ENCODE assay signal across 1 cellular context in the genomic region with DNA sequence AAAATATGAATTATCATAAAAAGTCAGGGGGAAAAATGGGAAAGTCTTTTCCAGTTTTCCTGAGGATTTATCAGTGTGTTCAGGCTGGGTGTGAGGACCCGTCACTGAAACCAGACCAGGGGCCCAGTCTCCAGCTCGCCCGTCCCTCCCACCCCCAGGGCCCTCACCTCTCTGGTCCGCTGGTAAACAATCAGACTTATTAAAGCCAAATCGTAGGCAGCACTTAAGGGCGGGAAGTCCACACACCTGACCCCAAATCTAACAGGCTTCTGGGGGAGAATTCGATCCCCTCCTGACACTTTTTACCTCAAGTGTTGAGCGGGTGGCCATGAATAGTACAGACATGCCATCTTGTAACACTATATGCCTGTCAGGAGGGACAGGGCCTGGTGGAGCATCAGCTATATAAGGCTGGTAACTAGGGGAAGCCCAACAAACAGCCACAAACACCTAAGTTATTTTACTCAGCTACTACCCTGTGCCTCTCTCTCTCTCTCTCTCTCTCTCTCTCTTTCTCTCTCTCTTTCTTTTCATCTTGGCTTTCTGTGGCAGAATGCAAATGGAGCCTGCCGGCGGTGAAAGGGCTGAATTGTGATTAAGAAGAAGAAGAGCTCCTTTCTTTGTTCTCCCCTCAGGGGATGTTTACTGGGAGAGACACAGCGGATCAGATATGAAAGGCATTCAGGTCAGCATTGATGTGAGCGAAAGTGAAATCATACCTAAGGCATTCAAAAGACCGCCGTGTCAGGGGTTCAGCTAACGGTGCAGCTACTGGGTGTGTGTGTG.
A peak's percentile ranks its signal among the peaks of the same experiment; 100 is the strongest.
TF ChIP-seq lines count a peak whose summit lies in the region.

No MANE protein-coding gene starts in this region.

TF ChIP-seq in GM12878, 131 proteins besides CTCF, POLR2A, EP300 and RAD21 (continued from another document and continues in another):
- TF ChIP-seq RBBP5 (conservative IDR thresholded peaks at IDR 0.05) (no peak), FOXM1 (IDR thresholded peaks at IDR 0.05; ENCODE audit: low read depth, low read length) (no peak), CREB1 (IDR thresholded peaks at IDR 0.05; ENCODE audit: low read depth) (no peak), ASH2L (IDR thresholded peaks at IDR 0.05; ENCODE audit: borderline replicate concordance, low read depth) (no peak), RFX5 (IDR thresholded peaks at IDR 0.05; ENCODE audit: low read depth, low read length) (no peak), IRF4 (IDR thresholded peaks at IDR 0.05; ENCODE audit: low read depth, low read length) (0 out of 2 replicates have a peak, but pooled peaks have one; percentile 33), HCFC1 (IDR thresholded peaks at IDR 0.05; ENCODE audit: low read length) (no peak), EED (IDR thresholded peaks at IDR 0.05; ENCODE audit: low read depth) (no peak), YY1 (IDR thresholded peaks at IDR 0.05; ENCODE audit: low read depth, low read length) (peak; percentile 11; the same call in 1 of the 2 replicates), MXI1 (IDR thresholded peaks at IDR 0.05; ENCODE audit: low read depth, low read length) (no peak), CBX3 (IDR thresholded peaks at IDR 0.05; ENCODE audit: borderline replicate concordance, low read depth) (no peak), ZNF622 (IDR thresholded peaks at IDR 0.05) (no peak), NFXL1 (IDR thresholded peaks at IDR 0.05; ENCODE audit: borderline replicate concordance) (no peak), ZBED1 (IDR thresholded peaks at IDR 0.05; ENCODE audit: borderline replicate concordance) (no peak), GATAD2B (conservative IDR thresholded peaks at IDR 0.05; ENCODE audit: low read depth) (no peak), MYB (IDR thresholded peaks at IDR 0.05; ENCODE audit: borderline replicate concordance, low read depth, low read length) (no peak), RCOR1 (conservative IDR thresholded peaks at IDR 0.05; ENCODE audit: low read depth, low read length) (0 out of 2 replicates have a peak, but pooled peaks have one; percentile 40), NR2C1 (IDR thresholded peaks at IDR 0.05) (no peak), SUZ12 (IDR thresholded peaks at IDR 0.05; ENCODE audit: unreplicated experiment) (no peak), CHD1 (IDR thresholded peaks at IDR 0.05; ENCODE audit: low read depth, low read length) (no peak), BHLHE40 (IDR thresholded peaks at IDR 0.05; ENCODE audit: borderline replicate concordance in 1 of 2, low read depth in 2 of 2, low read length in 1 of 2) (no peak), WRNIP1 (IDR thresholded peaks at IDR 0.05; ENCODE audit: borderline replicate concordance, low read depth, low read length) (no peak), MTA2 (IDR thresholded peaks at IDR 0.05; ENCODE audit: low read depth) (peak; percentile 49; the same call in 1 of the 2 replicates), EZH2 (IDR thresholded peaks at IDR 0.05; ENCODE audit: borderline replicate concordance, control insufficient read depth, low read depth, low read length) (no peak)
- TF ChIP-seq, protein P1, sequence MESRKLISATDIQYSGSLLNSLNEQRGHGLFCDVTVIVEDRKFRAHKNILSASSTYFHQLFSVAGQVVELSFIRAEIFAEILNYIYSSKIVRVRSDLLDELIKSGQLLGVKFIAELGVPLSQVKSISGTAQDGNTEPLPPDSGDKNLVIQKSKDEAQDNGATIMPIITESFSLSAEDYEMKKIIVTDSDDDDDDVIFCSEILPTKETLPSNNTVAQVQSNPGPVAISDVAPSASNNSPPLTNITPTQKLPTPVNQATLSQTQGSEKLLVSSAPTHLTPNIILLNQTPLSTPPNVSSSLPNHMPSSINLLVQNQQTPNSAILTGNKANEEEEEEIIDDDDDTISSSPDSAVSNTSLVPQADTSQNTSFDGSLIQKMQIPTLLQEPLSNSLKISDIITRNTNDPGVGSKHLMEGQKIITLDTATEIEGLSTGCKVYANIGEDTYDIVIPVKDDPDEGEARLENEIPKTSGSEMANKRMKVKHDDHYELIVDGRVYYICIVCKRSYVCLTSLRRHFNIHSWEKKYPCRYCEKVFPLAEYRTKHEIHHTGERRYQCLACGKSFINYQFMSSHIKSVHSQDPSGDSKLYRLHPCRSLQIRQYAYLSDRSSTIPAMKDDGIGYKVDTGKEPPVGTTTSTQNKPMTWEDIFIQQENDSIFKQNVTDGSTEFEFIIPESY (IDR thresholded peaks at IDR 0.05) = no peak
- TF ChIP-seq, protein P2, sequence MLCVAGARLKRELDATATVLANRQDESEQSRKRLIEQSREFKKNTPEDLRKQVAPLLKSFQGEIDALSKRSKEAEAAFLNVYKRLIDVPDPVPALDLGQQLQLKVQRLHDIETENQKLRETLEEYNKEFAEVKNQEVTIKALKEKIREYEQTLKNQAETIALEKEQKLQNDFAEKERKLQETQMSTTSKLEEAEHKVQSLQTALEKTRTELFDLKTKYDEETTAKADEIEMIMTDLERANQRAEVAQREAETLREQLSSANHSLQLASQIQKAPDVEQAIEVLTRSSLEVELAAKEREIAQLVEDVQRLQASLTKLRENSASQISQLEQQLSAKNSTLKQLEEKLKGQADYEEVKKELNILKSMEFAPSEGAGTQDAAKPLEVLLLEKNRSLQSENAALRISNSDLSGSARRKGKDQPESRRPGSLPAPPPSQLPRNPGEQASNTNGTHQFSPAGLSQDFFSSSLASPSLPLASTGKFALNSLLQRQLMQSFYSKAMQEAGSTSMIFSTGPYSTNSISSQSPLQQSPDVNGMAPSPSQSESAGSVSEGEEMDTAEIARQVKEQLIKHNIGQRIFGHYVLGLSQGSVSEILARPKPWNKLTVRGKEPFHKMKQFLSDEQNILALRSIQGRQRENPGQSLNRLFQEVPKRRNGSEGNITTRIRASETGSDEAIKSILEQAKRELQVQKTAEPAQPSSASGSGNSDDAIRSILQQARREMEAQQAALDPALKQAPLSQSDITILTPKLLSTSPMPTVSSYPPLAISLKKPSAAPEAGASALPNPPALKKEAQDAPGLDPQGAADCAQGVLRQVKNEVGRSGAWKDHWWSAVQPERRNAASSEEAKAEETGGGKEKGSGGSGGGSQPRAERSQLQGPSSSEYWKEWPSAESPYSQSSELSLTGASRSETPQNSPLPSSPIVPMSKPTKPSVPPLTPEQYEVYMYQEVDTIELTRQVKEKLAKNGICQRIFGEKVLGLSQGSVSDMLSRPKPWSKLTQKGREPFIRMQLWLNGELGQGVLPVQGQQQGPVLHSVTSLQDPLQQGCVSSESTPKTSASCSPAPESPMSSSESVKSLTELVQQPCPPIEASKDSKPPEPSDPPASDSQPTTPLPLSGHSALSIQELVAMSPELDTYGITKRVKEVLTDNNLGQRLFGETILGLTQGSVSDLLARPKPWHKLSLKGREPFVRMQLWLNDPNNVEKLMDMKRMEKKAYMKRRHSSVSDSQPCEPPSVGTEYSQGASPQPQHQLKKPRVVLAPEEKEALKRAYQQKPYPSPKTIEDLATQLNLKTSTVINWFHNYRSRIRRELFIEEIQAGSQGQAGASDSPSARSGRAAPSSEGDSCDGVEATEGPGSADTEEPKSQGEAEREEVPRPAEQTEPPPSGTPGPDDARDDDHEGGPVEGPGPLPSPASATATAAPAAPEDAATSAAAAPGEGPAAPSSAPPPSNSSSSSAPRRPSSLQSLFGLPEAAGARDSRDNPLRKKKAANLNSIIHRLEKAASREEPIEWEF (IDR thresholded peaks at IDR 0.05; ENCODE audit: insufficient replicate concordance, low read depth, low read length) = no peak
- TF ChIP-seq, protein P3, sequence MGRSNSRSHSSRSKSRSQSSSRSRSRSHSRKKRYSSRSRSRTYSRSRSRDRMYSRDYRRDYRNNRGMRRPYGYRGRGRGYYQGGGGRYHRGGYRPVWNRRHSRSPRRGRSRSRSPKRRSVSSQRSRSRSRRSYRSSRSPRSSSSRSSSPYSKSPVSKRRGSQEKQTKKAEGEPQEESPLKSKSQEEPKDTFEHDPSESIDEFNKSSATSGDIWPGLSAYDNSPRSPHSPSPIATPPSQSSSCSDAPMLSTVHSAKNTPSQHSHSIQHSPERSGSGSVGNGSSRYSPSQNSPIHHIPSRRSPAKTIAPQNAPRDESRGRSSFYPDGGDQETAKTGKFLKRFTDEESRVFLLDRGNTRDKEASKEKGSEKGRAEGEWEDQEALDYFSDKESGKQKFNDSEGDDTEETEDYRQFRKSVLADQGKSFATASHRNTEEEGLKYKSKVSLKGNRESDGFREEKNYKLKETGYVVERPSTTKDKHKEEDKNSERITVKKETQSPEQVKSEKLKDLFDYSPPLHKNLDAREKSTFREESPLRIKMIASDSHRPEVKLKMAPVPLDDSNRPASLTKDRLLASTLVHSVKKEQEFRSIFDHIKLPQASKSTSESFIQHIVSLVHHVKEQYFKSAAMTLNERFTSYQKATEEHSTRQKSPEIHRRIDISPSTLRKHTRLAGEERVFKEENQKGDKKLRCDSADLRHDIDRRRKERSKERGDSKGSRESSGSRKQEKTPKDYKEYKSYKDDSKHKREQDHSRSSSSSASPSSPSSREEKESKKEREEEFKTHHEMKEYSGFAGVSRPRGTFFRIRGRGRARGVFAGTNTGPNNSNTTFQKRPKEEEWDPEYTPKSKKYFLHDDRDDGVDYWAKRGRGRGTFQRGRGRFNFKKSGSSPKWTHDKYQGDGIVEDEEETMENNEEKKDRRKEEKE (IDR thresholded peaks at IDR 0.05) = no peak
- TF ChIP-seq, protein P4, sequence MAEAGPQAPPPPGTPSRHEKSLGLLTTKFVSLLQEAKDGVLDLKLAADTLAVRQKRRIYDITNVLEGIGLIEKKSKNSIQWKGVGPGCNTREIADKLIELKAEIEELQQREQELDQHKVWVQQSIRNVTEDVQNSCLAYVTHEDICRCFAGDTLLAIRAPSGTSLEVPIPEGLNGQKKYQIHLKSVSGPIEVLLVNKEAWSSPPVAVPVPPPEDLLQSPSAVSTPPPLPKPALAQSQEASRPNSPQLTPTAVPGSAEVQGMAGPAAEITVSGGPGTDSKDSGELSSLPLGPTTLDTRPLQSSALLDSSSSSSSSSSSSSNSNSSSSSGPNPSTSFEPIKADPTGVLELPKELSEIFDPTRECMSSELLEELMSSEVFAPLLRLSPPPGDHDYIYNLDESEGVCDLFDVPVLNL (IDR thresholded peaks at IDR 0.05; ENCODE audit: low read depth, low read length) = no peak
- TF ChIP-seq, protein P5, sequence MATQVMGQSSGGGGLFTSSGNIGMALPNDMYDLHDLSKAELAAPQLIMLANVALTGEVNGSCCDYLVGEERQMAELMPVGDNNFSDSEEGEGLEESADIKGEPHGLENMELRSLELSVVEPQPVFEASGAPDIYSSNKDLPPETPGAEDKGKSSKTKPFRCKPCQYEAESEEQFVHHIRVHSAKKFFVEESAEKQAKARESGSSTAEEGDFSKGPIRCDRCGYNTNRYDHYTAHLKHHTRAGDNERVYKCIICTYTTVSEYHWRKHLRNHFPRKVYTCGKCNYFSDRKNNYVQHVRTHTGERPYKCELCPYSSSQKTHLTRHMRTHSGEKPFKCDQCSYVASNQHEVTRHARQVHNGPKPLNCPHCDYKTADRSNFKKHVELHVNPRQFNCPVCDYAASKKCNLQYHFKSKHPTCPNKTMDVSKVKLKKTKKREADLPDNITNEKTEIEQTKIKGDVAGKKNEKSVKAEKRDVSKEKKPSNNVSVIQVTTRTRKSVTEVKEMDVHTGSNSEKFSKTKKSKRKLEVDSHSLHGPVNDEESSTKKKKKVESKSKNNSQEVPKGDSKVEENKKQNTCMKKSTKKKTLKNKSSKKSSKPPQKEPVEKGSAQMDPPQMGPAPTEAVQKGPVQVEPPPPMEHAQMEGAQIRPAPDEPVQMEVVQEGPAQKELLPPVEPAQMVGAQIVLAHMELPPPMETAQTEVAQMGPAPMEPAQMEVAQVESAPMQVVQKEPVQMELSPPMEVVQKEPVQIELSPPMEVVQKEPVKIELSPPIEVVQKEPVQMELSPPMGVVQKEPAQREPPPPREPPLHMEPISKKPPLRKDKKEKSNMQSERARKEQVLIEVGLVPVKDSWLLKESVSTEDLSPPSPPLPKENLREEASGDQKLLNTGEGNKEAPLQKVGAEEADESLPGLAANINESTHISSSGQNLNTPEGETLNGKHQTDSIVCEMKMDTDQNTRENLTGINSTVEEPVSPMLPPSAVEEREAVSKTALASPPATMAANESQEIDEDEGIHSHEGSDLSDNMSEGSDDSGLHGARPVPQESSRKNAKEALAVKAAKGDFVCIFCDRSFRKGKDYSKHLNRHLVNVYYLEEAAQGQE (IDR thresholded peaks at IDR 0.05; ENCODE audit: low read depth, low read length) = no peak
- TF ChIP-seq, protein P6, sequence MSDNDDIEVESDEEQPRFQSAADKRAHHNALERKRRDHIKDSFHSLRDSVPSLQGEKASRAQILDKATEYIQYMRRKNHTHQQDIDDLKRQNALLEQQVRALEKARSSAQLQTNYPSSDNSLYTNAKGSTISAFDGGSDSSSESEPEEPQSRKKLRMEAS (IDR thresholded peaks at IDR 0.05; ENCODE audit: low read depth, low read length) = no peak
- TF ChIP-seq, protein P7, sequence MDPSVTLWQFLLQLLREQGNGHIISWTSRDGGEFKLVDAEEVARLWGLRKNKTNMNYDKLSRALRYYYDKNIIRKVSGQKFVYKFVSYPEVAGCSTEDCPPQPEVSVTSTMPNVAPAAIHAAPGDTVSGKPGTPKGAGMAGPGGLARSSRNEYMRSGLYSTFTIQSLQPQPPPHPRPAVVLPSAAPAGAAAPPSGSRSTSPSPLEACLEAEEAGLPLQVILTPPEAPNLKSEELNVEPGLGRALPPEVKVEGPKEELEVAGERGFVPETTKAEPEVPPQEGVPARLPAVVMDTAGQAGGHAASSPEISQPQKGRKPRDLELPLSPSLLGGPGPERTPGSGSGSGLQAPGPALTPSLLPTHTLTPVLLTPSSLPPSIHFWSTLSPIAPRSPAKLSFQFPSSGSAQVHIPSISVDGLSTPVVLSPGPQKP (IDR thresholded peaks at IDR 0.05; ENCODE audit: low read depth, low read length) = no peak
- TF ChIP-seq, protein P8, sequence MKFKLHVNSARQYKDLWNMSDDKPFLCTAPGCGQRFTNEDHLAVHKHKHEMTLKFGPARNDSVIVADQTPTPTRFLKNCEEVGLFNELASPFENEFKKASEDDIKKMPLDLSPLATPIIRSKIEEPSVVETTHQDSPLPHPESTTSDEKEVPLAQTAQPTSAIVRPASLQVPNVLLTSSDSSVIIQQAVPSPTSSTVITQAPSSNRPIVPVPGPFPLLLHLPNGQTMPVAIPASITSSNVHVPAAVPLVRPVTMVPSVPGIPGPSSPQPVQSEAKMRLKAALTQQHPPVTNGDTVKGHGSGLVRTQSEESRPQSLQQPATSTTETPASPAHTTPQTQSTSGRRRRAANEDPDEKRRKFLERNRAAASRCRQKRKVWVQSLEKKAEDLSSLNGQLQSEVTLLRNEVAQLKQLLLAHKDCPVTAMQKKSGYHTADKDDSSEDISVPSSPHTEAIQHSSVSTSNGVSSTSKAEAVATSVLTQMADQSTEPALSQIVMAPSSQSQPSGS (IDR thresholded peaks at IDR 0.05; ENCODE audit: low read length) = no peak; the same call in 1 of the 2 replicates
- TF ChIP-seq, protein P9, sequence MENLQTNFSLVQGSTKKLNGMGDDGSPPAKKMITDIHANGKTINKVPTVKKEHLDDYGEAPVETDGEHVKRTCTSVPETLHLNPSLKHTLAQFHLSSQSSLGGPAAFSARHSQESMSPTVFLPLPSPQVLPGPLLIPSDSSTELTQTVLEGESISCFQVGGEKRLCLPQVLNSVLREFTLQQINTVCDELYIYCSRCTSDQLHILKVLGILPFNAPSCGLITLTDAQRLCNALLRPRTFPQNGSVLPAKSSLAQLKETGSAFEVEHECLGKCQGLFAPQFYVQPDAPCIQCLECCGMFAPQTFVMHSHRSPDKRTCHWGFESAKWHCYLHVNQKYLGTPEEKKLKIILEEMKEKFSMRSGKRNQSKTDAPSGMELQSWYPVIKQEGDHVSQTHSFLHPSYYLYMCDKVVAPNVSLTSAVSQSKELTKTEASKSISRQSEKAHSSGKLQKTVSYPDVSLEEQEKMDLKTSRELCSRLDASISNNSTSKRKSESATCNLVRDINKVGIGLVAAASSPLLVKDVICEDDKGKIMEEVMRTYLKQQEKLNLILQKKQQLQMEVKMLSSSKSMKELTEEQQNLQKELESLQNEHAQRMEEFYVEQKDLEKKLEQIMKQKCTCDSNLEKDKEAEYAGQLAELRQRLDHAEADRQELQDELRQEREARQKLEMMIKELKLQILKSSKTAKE (IDR thresholded peaks at IDR 0.05; ENCODE audit: low read depth, poor library complexity, severe bottlenecking) = peak; percentile 33
